In genomic region chr14:61525293-61526011, GRCh38 we compare ENCODE assay signal across 8 cellular contexts.
DNase-seq lines count a peak whose midpoint lies in the region; ATAC-seq, FAIRE-seq and TF ChIP-seq lines count a peak whose summit lies in the region.

No MANE protein-coding gene starts in this region.

- peak overlapping the region; percentile 81 for H3K27ac Mint-ChIP-seq in activated naive CD4-positive, alpha-beta T cell treated with anti-CD3 and anti-CD28 coated beads, Interleukin-2, amount 10 ng/mL, durations not matched to agents 7 days and 5 days
- peak overlapping the region; percentile 94 to 100 (median 95) for H3K27ac Mint-ChIP-seq in immature natural killer cell

- peaks cover 67% of the 10 kb centered on the region for H3K36me3 Mint-ChIP-seq in activated naive CD4-positive, alpha-beta T cell treated with anti-CD3 and anti-CD28 coated beads, Interleukin-2, amount 10 ng/mL, durations not matched to agents 7 days and 5 days
- peaks cover 27 to 33% (median 28%) of the 10 kb centered on the region in 3 donors for H3K36me3 Mint-ChIP-seq in immature natural killer cell

- FAIRE-seq in RCC 7860 (lab: Jason Lieb, UNC) = peak; percentile 92

- DNase-seq in GM12864 (ENCODE audit: low read depth) = peak; percentile 59
- DNase-seq in RCC 7860 (ENCODE audit: low spot score) = peak; percentile 98
- peak; percentile 75 for DNase-seq in activated naive CD4-positive, alpha-beta T cell treated with anti-CD3 and anti-CD28 coated beads, Interleukin-2, amount 10 ng/mL, durations not matched to agents 7 days and 5 days
- peak; percentile 39 to 48 (median 42) for DNase-seq in immature natural killer cell
- DNase-seq in stimulated activated CD4-positive, alpha-beta T cell treated with anti-CD3 and anti-CD28 coated beads, TNF-alpha, amount 100 ng/mL, for 4 hours (ENCODE audit: low read depth in 3 of 3) = peak in 2 of 3 experiments; percentile 32 to 51
- DNase-seq in NCI-H510A treated with DMSO at 0.1 percent for 48 hours (lab: John Stamatoyannopoulos, UW) = no peak
- DNase-seq in dedifferentiated amniotic fluid mesenchymal stem cell (ENCODE audit: extremely low spot score) = no peak

- H3K4me3 ChIP-seq in GM12864 (ENCODE audit: low read depth, low read length) = no peak overlapping the region

- H3K4me3 Mint-ChIP-seq in activated naive CD4-positive, alpha-beta T cell treated with anti-CD3 and anti-CD28 coated beads, Interleukin-2, amount 10 ng/mL, durations not matched to agents 7 days and 5 days = peak overlapping the region; percentile 11
- peak overlapping the region; percentile 36 to 84 (median 63) for H3K4me3 Mint-ChIP-seq in immature natural killer cell

- H3K9me3 Mint-ChIP-seq in activated naive CD4-positive, alpha-beta T cell treated with anti-CD3 and anti-CD28 coated beads, Interleukin-2, amount 10 ng/mL, durations not matched to agents 7 days and 5 days = no peaks in the 10 kb centered on the region
- no peaks in the 10 kb centered on the region for H3K9me3 Mint-ChIP-seq in immature natural killer cell

- peak; percentile 77 for ATAC-seq in HG02623 (IDR thresholded peaks at IDR 0.05; ENCODE audit: unreplicated experiment)

- CTCF ChIA-PET in activated naive CD4-positive, alpha-beta T cell treated with anti-CD3 and anti-CD28 coated beads, Interleukin-2, amount 10 ng/mL, durations not matched to agents 7 days and 5 days (lab: Charles Lee) = interaction anchor here (0.9 to 3.0 kb wide), 4 partner anchors 13 to 49 kb away, joined by 3 to 10 read pairs (median 4); no protein-coding TSS in a partner anchor

- TF ChIP-seq CTCF in GM12864 (IDR thresholded peaks at IDR 0.05; ENCODE audit: low read depth, low read length, missing control alignments) = no peak

- H3K27me3 Mint-ChIP-seq in activated naive CD4-positive, alpha-beta T cell treated with anti-CD3 and anti-CD28 coated beads, Interleukin-2, amount 10 ng/mL, durations not matched to agents 7 days and 5 days = no peaks in the 10 kb centered on the region
- H3K27me3 Mint-ChIP-seq in immature natural killer cell (ENCODE audit: low read depth in 3 of 3) = peaks cover 16 to 47% (median 46%) of the 10 kb centered on the region in 3 donors

- H3K4me1 Mint-ChIP-seq in activated naive CD4-positive, alpha-beta T cell treated with anti-CD3 and anti-CD28 coated beads, Interleukin-2, amount 10 ng/mL, durations not matched to agents 7 days and 5 days = peaks cover 77% of the 10 kb centered on the region
- H3K4me1 Mint-ChIP-seq in immature natural killer cell = peaks cover 89 to 96% of the 10 kb centered on the region in 2 donors

Comparison
In these comparisons a context has a peak if more than half of its experiments do, and no peak if none do; other contexts are left out.
1. DNase-seq: peak in GM12864 (single experiment), RCC 7860 (single experiment), activated naive CD4-positive, alpha-beta T cell treated with anti-CD3 and anti-CD28 coated beads, Interleukin-2, amount 10 ng/mL, durations not matched to agents 7 days and 5 days (single experiment), immature natural killer cell (3 of 3) and stimulated activated CD4-positive, alpha-beta T cell treated with anti-CD3 and anti-CD28 coated beads, TNF-alpha, amount 100 ng/mL, for 4 hours (2 of 3); none in NCI-H510A treated with DMSO at 0.1 percent for 48 hours (single experiment) and dedifferentiated amniotic fluid mesenchymal stem cell (single experiment).